ENCODE assay signal across 11 cellular contexts in genomic region chr17:348692-349425, GRCh38. TPM values are rescaled to one million over a fixed set of nuclear protein-coding genes. Genes with fewer than 3 reads are reported as not detected.
DNase-seq lines count a peak whose midpoint lies in the region; ATAC-seq and TF ChIP-seq lines count a peak whose summit lies in the region.
"Had no signal": no experiment of that assay in that cellular context is flagged by ENCODE, and none has a peak within 500 bp of the region (broad histone marks: within the 10 kb centered on the region; RNA-seq: fewer than 3 reads in every experiment).

No MANE protein-coding gene starts in this region.

- H3K9me3 Mint-ChIP-seq in progenitor cell of endocrine pancreas (ENCODE audit: low read depth) = peaks cover 8% of the 10 kb centered on the region

- H3K36me3 Mint-ChIP-seq in progenitor cell of endocrine pancreas (ENCODE audit: insufficient read depth) = peaks cover 3% of the 10 kb centered on the region

- H3K27ac Mint-ChIP-seq in progenitor cell of endocrine pancreas = peak overlapping the region; percentile 59

- TF ChIP-seq CTCF in RWPE2 (IDR thresholded peaks at IDR 0.05; ENCODE audit: poor library complexity, severe bottlenecking) = peak; percentile 19
- TF ChIP-seq CTCF in left ventricle myocardium inferior (IDR thresholded peaks at IDR 0.05; ENCODE audit: borderline replicate concordance) = no peak
- no peak for TF ChIP-seq CTCF in progenitor cell of endocrine pancreas (IDR thresholded peaks at IDR 0.05; ENCODE audit: unreplicated experiment)

- DNase-seq in DMS153 treated with DMSO at 0.1 percent for 48 hours (lab: John Stamatoyannopoulos, UW; ENCODE audit: unreplicated experiment) (peak; percentile 4), RWPE2 (ENCODE audit: low spot score) (no peak), left ventricle myocardium inferior (peak; percentile 49), progenitor cell of endocrine pancreas (ENCODE audit: low spot score, unreplicated experiment) (no peak), GM03348 (ENCODE audit: low spot score) (no peak), iPS-NIHi11 (ENCODE audit: low spot score) (no peak)
- DNase-seq: activated T-cell treated with anti-CD3 and anti-CD28 coated beads, Interleukin-2, amount 50 U/mL, for 48 hours; central memory CD4-positive, alpha-beta T cell had no signal

- H3K27me3 ChIP-seq in RWPE2 (ENCODE audit: insufficient read depth, poor library complexity, severe bottlenecking) (no peaks in the 10 kb centered on the region), left ventricle myocardium inferior (ENCODE audit: low read depth) (no peaks in the 10 kb centered on the region)

- intact Hi-C loops in left ventricle myocardium inferior (cut with micrococcal nuclease) = no loop called here

- H3K9me3 ChIP-seq in RWPE2 (ENCODE audit: severe bottlenecking) = no peaks in the 10 kb centered on the region
- no peaks in the 10 kb centered on the region for H3K9me3 ChIP-seq in left ventricle myocardium inferior (replicated peaks)

- H3K36me3 ChIP-seq in RWPE2 (ENCODE audit: low read depth) = no peaks in the 10 kb centered on the region
- no peaks in the 10 kb centered on the region for H3K36me3 ChIP-seq in left ventricle myocardium inferior

- H3K27ac ChIP-seq in RWPE2 (ENCODE audit: poor library complexity, severe bottlenecking) = peak overlapping the region; percentile 43
- H3K27ac ChIP-seq in left ventricle myocardium inferior (replicated peaks) = peak overlapping the region; percentile 91

- ATAC-seq in RWPE2 (ENCODE audit: low read depth) (peak; percentile 53), HG03045 (IDR thresholded peaks at IDR 0.05; ENCODE audit: unreplicated experiment) (no peak), GM21717 (IDR thresholded peaks at IDR 0.05; ENCODE audit: unreplicated experiment) (no peak)

- peaks cover 39% of the 10 kb centered on the region for H3K4me1 ChIP-seq in RWPE2 (ENCODE audit: insufficient read depth, poor library complexity, severe bottlenecking)
- peaks cover 63% of the 10 kb centered on the region for H3K4me1 ChIP-seq in left ventricle myocardium inferior

- no peak overlapping the region for H3K4me3 Mint-ChIP-seq in progenitor cell of endocrine pancreas (ENCODE audit: low read depth)
- H3K4me3 Mint-ChIP-seq: neural crest cell had no signal

- peaks cover 48% of the 10 kb centered on the region for H3K4me1 Mint-ChIP-seq in progenitor cell of endocrine pancreas (ENCODE audit: low read depth)

- H3K27me3 Mint-ChIP-seq in progenitor cell of endocrine pancreas = no peaks in the 10 kb centered on the region

- H3K4me3 ChIP-seq in RWPE2 (ENCODE audit: severe bottlenecking) (no peak overlapping the region), left ventricle myocardium inferior (no peak overlapping the region)

RNA-seq across cellular contexts. Expression of gene RPH3AL, which starts 3.7 kb away (rescaled TPM):
- total RNA-seq in left ventricle myocardium inferior (4.0 TPM), progenitor cell of endocrine pancreas (47.6 and 47.8 TPM in 2 replicates)

Comparison
In these comparisons a context has a peak if more than half of its experiments do, and no peak if none do; other contexts are left out.
1. DNase-seq: peak in DMS153 treated with DMSO at 0.1 percent for 48 hours (single experiment) and left ventricle myocardium inferior (single experiment); none in RWPE2 (single experiment), progenitor cell of endocrine pancreas (single experiment), GM03348 (single experiment) and iPS-NIHi11 (single experiment).